In genomic region chr17:28834420-28834819, GRCh38 we compare ENCODE assay signal across 1 cellular context.
TF ChIP-seq lines count a peak whose summit lies in the region.

No MANE protein-coding gene starts in this region.

TF ChIP-seq in WTC11, 78 proteins besides CTCF, POLR2A, EP300 and RAD21 (continued from another document):
- no peak for TF ChIP-seq GABPB1 (CRISPR knock-in tag; IDR thresholded peaks at IDR 0.05)
- TF ChIP-seq FOXK1 (CRISPR knock-in tag; IDR thresholded peaks at IDR 0.05), result no peak
- no peak for TF ChIP-seq CBFB (CRISPR knock-in tag; IDR thresholded peaks at IDR 0.05; ENCODE audit: low read depth)
- TF ChIP-seq TP53 (CRISPR knock-in tag; IDR thresholded peaks at IDR 0.05), result no peak
- no peak for TF ChIP-seq TEAD1 (CRISPR knock-in tag; IDR thresholded peaks at IDR 0.05)
